Comparison of ENCODE assay signal across 8 cellular contexts in the genomic region with DNA sequence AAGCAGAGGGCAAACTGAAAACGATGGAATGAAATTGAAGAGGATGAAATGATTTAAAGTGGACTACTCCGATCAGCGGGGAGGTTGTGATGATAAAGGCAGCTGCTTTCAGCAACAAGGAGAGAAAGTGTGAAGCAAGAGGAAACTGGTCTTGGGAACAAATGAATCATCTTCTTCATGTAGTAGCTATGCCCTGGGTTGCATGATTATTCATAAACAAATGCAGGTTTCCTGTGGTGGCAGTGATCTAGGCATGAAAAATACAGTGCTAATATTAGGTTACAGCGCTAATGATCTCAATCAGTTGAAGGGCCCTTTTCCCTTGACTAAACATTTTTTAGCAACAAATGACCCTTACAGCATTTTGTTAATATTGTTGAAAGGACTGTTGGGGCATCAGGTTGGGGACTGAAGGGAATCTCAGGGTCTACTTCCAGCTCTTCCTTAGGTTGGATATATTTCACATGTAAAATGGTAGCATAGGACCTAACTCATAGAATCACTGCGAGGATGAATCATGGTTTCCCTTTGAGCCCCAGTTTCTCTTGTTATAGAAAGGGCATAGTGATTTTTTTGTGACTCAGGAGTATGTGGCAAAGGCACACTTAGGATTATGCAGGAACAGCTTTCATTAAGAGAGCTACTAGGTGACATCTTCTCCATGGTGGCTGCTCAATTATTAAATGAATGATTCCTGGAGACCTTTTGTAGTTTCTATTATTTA. TPM values are rescaled to one million over a fixed set of nuclear protein-coding genes. Genes with fewer than 3 reads are reported as not detected.
DNase-seq lines count a peak whose midpoint lies in the region; ATAC-seq and TF ChIP-seq lines count a peak whose summit lies in the region.

No MANE protein-coding gene starts in this region.

- peak overlapping the region; percentile 74 for H3K4me3 Mint-ChIP-seq in activated naive CD8-positive, alpha-beta T cell treated with anti-CD3 and anti-CD28 coated beads for 36 hours
- peak overlapping the region; percentile 19 to 89 (median 68) for H3K4me3 Mint-ChIP-seq in naive thymus-derived CD4-positive, alpha-beta T cell
- no peak overlapping the region for H3K4me3 Mint-ChIP-seq in Calu3 (ENCODE audit: low read depth, unreplicated experiment)

- ATAC-seq in naive thymus-derived CD4-positive, alpha-beta T cell, result peak; percentile 36
- no peak for ATAC-seq in left lung

- CTCF ChIA-PET in naive thymus-derived CD4-positive, alpha-beta T cell (lab: Charles Lee), result interaction anchor here (0.6 to 0.7 kb wide), 2 partner anchors 157 to 392 kb away, joined by 3 to 4 read pairs; no protein-coding TSS in a partner anchor
- CTCF ChIA-PET in Calu3 (lab: Charles Lee), result no interaction called here

- H3K36me3 Mint-ChIP-seq in activated naive CD8-positive, alpha-beta T cell treated with anti-CD3 and anti-CD28 coated beads for 36 hours, result peaks cover 1% of the 10 kb centered on the region
- H3K36me3 Mint-ChIP-seq in naive thymus-derived CD4-positive, alpha-beta T cell, result no peaks in the 10 kb centered on the region
- peaks cover 20% of the 10 kb centered on the region for H3K36me3 Mint-ChIP-seq in Calu3 (ENCODE audit: insufficient read depth, unreplicated experiment)

- H3K27me3 ChIP-seq in naive thymus-derived CD4-positive, alpha-beta T cell (ENCODE audit: control insufficient read depth in 2 of 2, insufficient read depth in 2 of 2, low read length in 2 of 2), result no peaks in the 10 kb centered on the region
- H3K27me3 ChIP-seq in sigmoid colon, result no peaks in the 10 kb centered on the region
- peaks cover 0 to 32% of the 10 kb centered on the region in 2 donors for H3K27me3 ChIP-seq in left lung

- TF ChIP-seq EP300 in sigmoid colon (IDR thresholded peaks at IDR 0.05), result no peak

- DNase-seq in AML-193 (lab: John Stamatoyannopoulos, UW) (peak; percentile 69 to 74), GM19238 (ENCODE audit: insufficient read length, low spot score) (peak; percentile 44), Kasumi-1 (lab: John Stamatoyannopoulos, UW) (peak; percentile 61 to 64), sigmoid colon (no peak), left lung (no peak), Calu3 (no peak)
- DNase-seq in activated naive CD8-positive, alpha-beta T cell treated with anti-CD3 and anti-CD28 coated beads for 36 hours, result peak; percentile 24
- peak in 1 of 9 donors; percentile 22 for DNase-seq in naive thymus-derived CD4-positive, alpha-beta T cell

- BruUV-seq in Calu3 (replicated peaks; lab: Mats Ljungman, UMichigan), result no TSS peak

- H3K27ac ChIP-seq in naive thymus-derived CD4-positive, alpha-beta T cell (ENCODE audit: low read depth, low read length), result no peak overlapping the region
- peak overlapping the region in 1 of 4 donors; percentile 99 for H3K27ac ChIP-seq in sigmoid colon
- H3K27ac ChIP-seq in left lung, result peak overlapping the region in 1 of 2 donors; percentile 48

- H3K4me3 ChIP-seq in naive thymus-derived CD4-positive, alpha-beta T cell (ENCODE audit: low read length), result peak overlapping the region; percentile 5
- H3K4me3 ChIP-seq in sigmoid colon (no peak overlapping the region), left lung (no peak overlapping the region)

- 68 to 87% methylated on average over 5 of the region's 5 CpGs for WGBS in sigmoid colon, 2 donors

- peak overlapping the region; percentile 89 for H3K27ac Mint-ChIP-seq in activated naive CD8-positive, alpha-beta T cell treated with anti-CD3 and anti-CD28 coated beads for 36 hours
- H3K27ac Mint-ChIP-seq in naive thymus-derived CD4-positive, alpha-beta T cell, result peak overlapping the region in 5 of 9 donors; percentile 1 to 78 (median 12)
- H3K27ac Mint-ChIP-seq in Calu3 (ENCODE audit: unreplicated experiment), result no peak overlapping the region

- no peak for TF ChIP-seq POLR2A in sigmoid colon (IDR thresholded peaks at IDR 0.05)

- POLR2A ChIA-PET in naive thymus-derived CD4-positive, alpha-beta T cell (lab: Charles Lee), result interaction anchor here (0.6 to 1.3 kb wide), 6 partner anchors 83 to 546 kb away, joined by 3 to 5 read pairs (median 3); partner anchors contain the start of gene BTF3L4

- H3K9me3 Mint-ChIP-seq in activated naive CD8-positive, alpha-beta T cell treated with anti-CD3 and anti-CD28 coated beads for 36 hours, result peaks cover 3% of the 10 kb centered on the region
- H3K9me3 Mint-ChIP-seq in naive thymus-derived CD4-positive, alpha-beta T cell, result peaks cover 0 to 2% (median 0%) of the 10 kb centered on the region in 11 donors
- no peaks in the 10 kb centered on the region for H3K9me3 Mint-ChIP-seq in Calu3 (ENCODE audit: low read depth, unreplicated experiment)

- H3K9me3 ChIP-seq in naive thymus-derived CD4-positive, alpha-beta T cell (ENCODE audit: control insufficient read depth in 2 of 3, low read length in 3 of 3), result no peaks in the 10 kb centered on the region
- H3K9me3 ChIP-seq in sigmoid colon (no peaks in the 10 kb centered on the region), left lung (no peaks in the 10 kb centered on the region)

- no peaks in the 10 kb centered on the region for H3K27me3 Mint-ChIP-seq in activated naive CD8-positive, alpha-beta T cell treated with anti-CD3 and anti-CD28 coated beads for 36 hours
- peaks cover 0 to 40% (median 0%) of the 10 kb centered on the region in 5 donors for H3K27me3 Mint-ChIP-seq in naive thymus-derived CD4-positive, alpha-beta T cell
- H3K27me3 Mint-ChIP-seq in Calu3 (ENCODE audit: unreplicated experiment), result no peaks in the 10 kb centered on the region

- no peak for TF ChIP-seq CTCF in sigmoid colon (IDR thresholded peaks at IDR 0.05)
- TF ChIP-seq CTCF in left lung (IDR thresholded peaks at IDR 0.05), result no peak
- no peak for TF ChIP-seq CTCF in Calu3 (IDR thresholded peaks at IDR 0.05; ENCODE audit: unreplicated experiment)

- H3K36me3 ChIP-seq in naive thymus-derived CD4-positive, alpha-beta T cell (ENCODE audit: control insufficient read depth in 2 of 3, insufficient read depth in 3 of 3, low read length in 3 of 3), result no peaks in the 10 kb centered on the region
- H3K36me3 ChIP-seq in sigmoid colon, result no peaks in the 10 kb centered on the region
- H3K36me3 ChIP-seq in left lung, result no peaks in the 10 kb centered on the region

- peaks cover 6 to 24% of the 10 kb centered on the region in 2 donors for H3K4me1 ChIP-seq in naive thymus-derived CD4-positive, alpha-beta T cell (ENCODE audit: control insufficient read depth in 2 of 2, insufficient read depth in 2 of 2, low read length in 2 of 2)
- H3K4me1 ChIP-seq in sigmoid colon, result peaks cover 0 to 28% (median 19%) of the 10 kb centered on the region in 4 donors
- H3K4me1 ChIP-seq in left lung, result peaks cover 0 to 38% of the 10 kb centered on the region in 2 donors

- intact Hi-C loops in naive thymus-derived CD4-positive, alpha-beta T cell (cut with micrococcal nuclease), result loop anchor here (2.0 to 10.0 kb wide), 6 partner anchors 157 to 412 kb away; partner anchors contain the start of genes CC2D1B (in 1 of the 2), ORC1 (in 1 of the 2), PRPF38A (in 1 of the 2) and TUT4 (in 1 of the 2)
- intact Hi-C loops in sigmoid colon (cut with DNase I) (loop anchor here (5.0 to 10.0 kb wide), 3 partner anchors 83 to 265 kb away; partner anchors contain the start of genes BTF3L4, CC2D1B, ORC1 and PRPF38A), left lung (cut with DNase I) (no loop called here), Calu3 (cut with micrococcal nuclease; ENCODE audit: unreplicated experiment) (loop anchor here (5.0 kb wide), 1 partner anchor 227 kb away; the partner anchor contains the start of gene CC2D1B)

- H3K4me1 Mint-ChIP-seq in activated naive CD8-positive, alpha-beta T cell treated with anti-CD3 and anti-CD28 coated beads for 36 hours, result peaks cover 35% of the 10 kb centered on the region
- H3K4me1 Mint-ChIP-seq in naive thymus-derived CD4-positive, alpha-beta T cell, result peaks cover 25 to 43% (median 38%) of the 10 kb centered on the region in 7 donors
- H3K4me1 Mint-ChIP-seq in Calu3 (ENCODE audit: low read depth, unreplicated experiment), result peaks cover 18% of the 10 kb centered on the region

RNA-seq across cellular contexts. Expression of gene ZFYVE9, which starts 1.9 kb away (rescaled TPM):
- 1 to 10 TPM; 6.1 to 6.3 TPM for total RNA-seq in activated naive CD8-positive, alpha-beta T cell treated with anti-CD3 and anti-CD28 coated beads for 36 hours
- 10 to 100 TPM in 2 of 5 experiments, 1 to 10 TPM in 3; 1.8 to 13.9 (median 7.6) TPM for total RNA-seq in naive thymus-derived CD4-positive, alpha-beta T cell
- 1 to 10 TPM; 1.8 to 3.0 TPM for polyA plus RNA-seq in naive thymus-derived CD4-positive, alpha-beta T cell
- 10 to 100 TPM; 25.9 to 36.3 (median 28.8) TPM for total RNA-seq in sigmoid colon
- 1 to 10 TPM; 4.7 to 7.2 (median 5.4) TPM for polyA plus RNA-seq in sigmoid colon
- 10 to 100 TPM; 15.2 to 18.9 TPM for total RNA-seq in left lung
- total RNA-seq in Calu3 (2022), result 9.0 and 13.6 TPM in 2 replicates

Comparison
In these comparisons a context has a peak if more than half of its experiments do, and no peak if none do; other contexts are left out.
1. DNase-seq: peak in AML-193 (2 of 2), GM19238 (single experiment), Kasumi-1 (2 of 2) and activated naive CD8-positive, alpha-beta T cell treated with anti-CD3 and anti-CD28 coated beads for 36 hours (single experiment); none in sigmoid colon (single experiment), left lung (0 of 2) and Calu3 (single experiment).
2. intact Hi-C loops: an anchor here in naive thymus-derived CD4-positive, alpha-beta T cell (2.0 to 10.0 kb wide), sigmoid colon (5.0 to 10.0 kb wide) and Calu3 (5.0 kb wide); none called in left lung.